9 cellular contexts compared by ENCODE assay signal in the genomic region with DNA sequence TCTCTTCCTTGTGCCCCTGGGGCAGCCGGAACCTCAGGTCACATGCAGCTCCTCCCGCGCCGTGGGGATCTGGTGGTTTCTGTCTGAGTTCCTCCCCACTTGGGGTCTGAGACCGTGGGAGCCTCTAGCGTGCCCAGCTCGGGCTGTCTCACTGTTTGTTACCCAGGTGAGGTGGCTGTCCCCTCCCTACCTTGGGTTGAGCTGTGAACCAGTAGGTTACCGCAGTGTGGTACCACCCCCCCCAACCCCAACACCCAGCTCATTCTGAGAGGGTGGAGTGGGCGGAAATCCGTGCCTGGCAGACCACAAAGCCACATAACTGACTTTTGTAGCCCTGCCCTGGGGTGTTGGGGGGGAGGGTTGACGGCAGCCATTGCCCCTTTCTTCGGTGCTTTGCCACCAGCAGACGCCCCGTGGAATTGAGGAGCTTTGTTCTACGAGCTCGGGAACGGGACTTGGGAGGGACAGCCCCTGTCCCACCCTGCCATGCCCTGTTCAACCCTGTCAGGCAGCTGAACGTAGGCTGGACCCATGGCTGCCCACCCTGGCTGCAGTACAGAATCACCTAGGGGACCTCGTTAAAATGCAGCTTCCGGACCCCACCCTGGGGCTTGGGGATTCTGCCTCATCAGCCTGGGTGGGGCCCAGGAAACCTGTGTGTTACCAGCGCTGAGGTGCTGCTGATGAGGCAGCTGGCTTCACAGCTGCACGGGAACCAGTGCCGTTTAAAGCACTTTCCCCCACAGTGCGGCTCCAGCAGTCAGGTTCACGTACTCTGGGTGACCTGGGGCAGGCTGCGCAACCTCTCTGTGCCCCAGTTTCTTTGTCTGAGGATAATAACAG. TPM values are rescaled to one million over a fixed set of nuclear protein-coding genes. Genes with fewer than 3 reads are reported as not detected.
DNase-seq lines count a peak whose midpoint lies in the region; ATAC-seq and TF ChIP-seq lines count a peak whose summit lies in the region.
"Had no signal": no experiment of that assay in that cellular context is flagged by ENCODE, and none has a peak within 500 bp of the region (broad histone marks: within the 10 kb centered on the region; RNA-seq: fewer than 3 reads in every experiment).

No MANE protein-coding gene starts in this region.

- H3K9me3 ChIP-seq in DND-41 (ENCODE audit: insufficient read depth, low read length, severe bottlenecking), result no peaks in the 10 kb centered on the region
- H3K9me3 ChIP-seq: tibial artery had no signal

- no peak for TF ChIP-seq CTCF in DND-41 (IDR thresholded peaks at IDR 0.05; ENCODE audit: borderline replicate concordance, extremely low read depth, low read length, poor library complexity, severe bottlenecking)

- peaks cover 17% of the 10 kb centered on the region for H4K20me1 ChIP-seq in DND-41 (ENCODE audit: insufficient read depth, low read length)

- no peaks in the 10 kb centered on the region for H3K36me3 ChIP-seq in DND-41 (ENCODE audit: insufficient read depth, low read length)
- H3K36me3 ChIP-seq: tibial artery had no signal

- H3K4me2 ChIP-seq in DND-41 (ENCODE audit: insufficient read depth, low read length), result peak overlapping the region; percentile 69

- H3K79me2 ChIP-seq in DND-41 (ENCODE audit: insufficient read depth, low read length), result no peaks in the 10 kb centered on the region

- peaks cover 2% of the 10 kb centered on the region for H3K27me3 ChIP-seq in DND-41 (ENCODE audit: insufficient read depth, low read length, poor library complexity)

- H3K27ac ChIP-seq in DND-41 (ENCODE audit: low read length), result peak overlapping the region; percentile 53; the same call in 1 of the 2 replicates
- H3K27ac ChIP-seq: tibial artery had no signal

- H3K9ac ChIP-seq in DND-41 (ENCODE audit: low read depth, low read length), result no peak overlapping the region

- peaks cover 22% of the 10 kb centered on the region for H3K4me1 ChIP-seq in DND-41 (ENCODE audit: insufficient read depth, low read length)
- H3K4me1 ChIP-seq: tibial artery had no signal

- ATAC-seq in DND-41 (ENCODE audit: insufficient read depth, low read depth), result peak; percentile 89
- peak; percentile 55 for ATAC-seq in HG03354 (IDR thresholded peaks at IDR 0.05; ENCODE audit: poor library complexity, severe bottlenecking, unreplicated experiment)
- peak; percentile 55 for ATAC-seq in esophagus mucosa
- ATAC-seq in HG02571 (IDR thresholded peaks at IDR 0.05; ENCODE audit: unreplicated experiment), result no peak

- H3K4me3 ChIP-seq in DND-41 (ENCODE audit: low read depth in 1 of 2, low read length in 2 of 2), result peak overlapping the region in 1 of 2 experiments; percentile 47; a peak in 2 of 4 replicates
- H3K4me3 ChIP-seq: tibial artery had no signal

- peak overlapping the region; percentile 9 for H2AFZ ChIP-seq in DND-41 (ENCODE audit: low read depth, low read length)

- DNase-seq in DND-41 (peak; percentile 93), NCI-H1694 (lab: John Stamatoyannopoulos, UW) (no peak), NCI-H187 (lab: John Stamatoyannopoulos, UW) (no peak)
- DNase-seq in activated CD4-positive, alpha-beta T cell treated with anti-CD3 and anti-CD28 coated beads for 48 hours, result peak; percentile 87
- peak; percentile 91 for DNase-seq in stimulated activated CD8-positive, alpha-beta memory T cell treated with anti-CD3 and anti-CD28 coated beads, Interleukin-15, amount 100 ng/mL, for 1 hour (ENCODE audit: low read depth)

RNA-seq across cellular contexts. Expression of a gene that starts 18.5 kb away (rescaled TPM):
- total RNA-seq in esophagus mucosa, result 17.9 TPM

Comparison
In these comparisons a context has a peak if more than half of its experiments do, and no peak if none do; other contexts are left out.
1. DNase-seq: peak in DND-41 (single experiment), activated CD4-positive, alpha-beta T cell treated with anti-CD3 and anti-CD28 coated beads for 48 hours (single experiment) and stimulated activated CD8-positive, alpha-beta memory T cell treated with anti-CD3 and anti-CD28 coated beads, Interleukin-15, amount 100 ng/mL, for 1 hour (single experiment); none in NCI-H1694 (single experiment) and NCI-H187 (0 of 2).